In the genomic region with DNA sequence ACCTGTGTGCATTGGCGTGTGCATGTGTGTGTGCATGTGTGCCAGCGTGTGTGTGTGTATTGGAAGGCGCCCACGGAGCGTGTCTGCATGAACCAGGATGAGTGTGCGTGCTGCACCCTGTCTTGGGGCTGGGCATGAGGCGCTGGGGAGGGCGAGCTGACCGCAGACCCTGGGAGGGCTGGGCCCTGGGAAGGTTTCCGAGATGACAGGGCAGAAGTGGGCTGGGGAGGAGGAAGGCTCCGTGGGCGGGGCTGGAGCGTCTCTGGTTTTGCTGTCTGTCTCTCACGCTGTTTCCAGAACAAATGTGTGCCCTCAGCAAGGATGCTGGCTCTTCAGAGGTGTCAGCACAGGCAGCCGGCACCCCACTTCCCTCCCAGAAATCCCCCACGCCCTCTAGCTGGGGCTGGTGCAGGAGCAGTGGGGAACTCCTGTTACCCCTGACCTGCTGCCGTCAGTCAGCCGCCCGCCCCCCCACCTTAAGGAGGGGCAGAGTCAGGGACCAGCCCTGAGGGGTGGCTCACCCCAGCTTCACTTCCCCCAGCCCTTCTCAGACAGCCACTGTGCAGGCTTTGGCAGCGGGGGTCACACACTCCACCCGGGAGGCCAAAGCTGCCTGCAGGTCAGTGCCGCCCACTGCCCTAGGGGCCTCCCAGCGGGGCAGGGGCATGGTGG, we compare ENCODE assay signal across 9 cellular contexts. TPM values are rescaled to one million over a fixed set of nuclear protein-coding genes. Genes with fewer than 3 reads are reported as not detected.
DNase-seq lines count a peak whose midpoint lies in the region; ATAC-seq and TF ChIP-seq lines count a peak whose summit lies in the region.
"Had no signal": no experiment of that assay in that cellular context is flagged by ENCODE, and none has a peak within 500 bp of the region (broad histone marks: within the 10 kb centered on the region; RNA-seq: fewer than 3 reads in every experiment).

A gene with protein sequence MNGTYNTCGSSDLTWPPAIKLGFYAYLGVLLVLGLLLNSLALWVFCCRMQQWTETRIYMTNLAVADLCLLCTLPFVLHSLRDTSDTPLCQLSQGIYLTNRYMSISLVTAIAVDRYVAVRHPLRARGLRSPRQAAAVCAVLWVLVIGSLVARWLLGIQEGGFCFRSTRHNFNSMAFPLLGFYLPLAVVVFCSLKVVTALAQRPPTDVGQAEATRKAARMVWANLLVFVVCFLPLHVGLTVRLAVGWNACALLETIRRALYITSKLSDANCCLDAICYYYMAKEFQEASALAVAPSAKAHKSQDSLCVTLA (plus strand): TSS at position 531 of the 672 bp plus-strand sequence. CDS start 4,473 bp downstream, outside the sequence.

- CTCF ChIA-PET in HEK293T (lab: Yijun Ruan, JAX), result no interaction called here

- TF ChIP-seq CTCF in right lobe of liver (IDR thresholded peaks at IDR 0.05), result no peak

- no peaks in the 10 kb centered on the region for H3K9me3 Mint-ChIP-seq in activated naive CD4-positive, alpha-beta T cell treated with anti-CD3 and anti-CD28 coated beads, Interleukin-2, amount 50 U/mL, for 24 hours

- intact Hi-C loops in T-helper 1 cell treated with Interleukin-12 subunit alpha and Interleukin-12 subunit beta and Interleukin-4 antibody, amounts not matched to agents 30 ng/mL and 1 ng/mL, for 36 hours (cut with micrococcal nuclease), result loop anchor here (1.0 kb wide), 4 partner anchors 39 to 111 kb away; a partner anchor contains a TSS
- intact Hi-C loops in right lobe of liver (cut with DNase I), result no loop called here

- H3K27ac Mint-ChIP-seq in activated naive CD4-positive, alpha-beta T cell treated with anti-CD3 and anti-CD28 coated beads, Interleukin-2, amount 50 U/mL, for 24 hours, result no peak within 1 kb of the TSS

- POLR2A ChIA-PET in HEK293T (lab: Yijun Ruan, JAX), result no interaction called here

- no peaks in the 10 kb centered on the region for H3K9me3 ChIP-seq in right lobe of liver

- no peaks in the 10 kb centered on the region for H3K36me3 ChIP-seq in right lobe of liver

- peaks cover 39% of the 10 kb centered on the region for H3K4me1 Mint-ChIP-seq in activated naive CD4-positive, alpha-beta T cell treated with anti-CD3 and anti-CD28 coated beads, Interleukin-2, amount 50 U/mL, for 24 hours

- no peak within 1 kb of the TSS for H3K4me3 ChIP-seq in right lobe of liver
- H3K4me3 ChIP-seq: SK-N-MC had no signal

- no peaks in the 10 kb centered on the region for H3K27me3 ChIP-seq in right lobe of liver

- H3K36me3 Mint-ChIP-seq in activated naive CD4-positive, alpha-beta T cell treated with anti-CD3 and anti-CD28 coated beads, Interleukin-2, amount 50 U/mL, for 24 hours, result no peaks in the 10 kb centered on the region

- DNase-seq in right lobe of liver (peak; percentile 47 to 60 (median 55)), LoVo (ENCODE audit: low spot score) (no peak), HEK293T (ENCODE audit: extremely low spot score) (no peak)
- DNase-seq in stimulated activated CD8-positive, alpha-beta memory T cell treated with anti-CD3 and anti-CD28 coated beads, Interleukin-4, amount 100 ng/mL, for 1 hour (ENCODE audit: low read depth in 2 of 2, low spot score in 1 of 2), result peak; percentile 37 to 39

- no peak within 1 kb of the TSS for H3K27ac ChIP-seq in right lobe of liver
- H3K27ac ChIP-seq: SK-N-MC had no signal

- H3K4me1 ChIP-seq in right lobe of liver, result no peaks in the 10 kb centered on the region

- H3K4me3 Mint-ChIP-seq in activated naive CD4-positive, alpha-beta T cell treated with anti-CD3 and anti-CD28 coated beads, Interleukin-2, amount 50 U/mL, for 24 hours, result peak within 1 kb of the TSS; percentile 58

- WGBS in right lobe of liver (ENCODE audit: insufficient coverage, low coverage, low lambda C conversion rate, missing lambda C conversion rate), result 38% methylated on average over 3 of the region's 23 CpGs

- no peaks in the 10 kb centered on the region for H3K27me3 Mint-ChIP-seq in activated naive CD4-positive, alpha-beta T cell treated with anti-CD3 and anti-CD28 coated beads, Interleukin-2, amount 50 U/mL, for 24 hours

- ATAC-seq in GM19463 (IDR thresholded peaks at IDR 0.05; ENCODE audit: unreplicated experiment) (peak; percentile 45), right lobe of liver (peak; percentile 33 to 47 (median 44)), GM21723 (IDR thresholded peaks at IDR 0.05; ENCODE audit: unreplicated experiment) (no peak)

- no peak for TF ChIP-seq POLR2A in right lobe of liver (IDR thresholded peaks at IDR 0.05)

TF ChIP-seq in HEK293T, 16 proteins besides CTCF, POLR2A, EP300 and RAD21:
- TF ChIP-seq ARNT (IDR thresholded peaks at IDR 0.05), result no peak
- TF ChIP-seq, protein P1, sequence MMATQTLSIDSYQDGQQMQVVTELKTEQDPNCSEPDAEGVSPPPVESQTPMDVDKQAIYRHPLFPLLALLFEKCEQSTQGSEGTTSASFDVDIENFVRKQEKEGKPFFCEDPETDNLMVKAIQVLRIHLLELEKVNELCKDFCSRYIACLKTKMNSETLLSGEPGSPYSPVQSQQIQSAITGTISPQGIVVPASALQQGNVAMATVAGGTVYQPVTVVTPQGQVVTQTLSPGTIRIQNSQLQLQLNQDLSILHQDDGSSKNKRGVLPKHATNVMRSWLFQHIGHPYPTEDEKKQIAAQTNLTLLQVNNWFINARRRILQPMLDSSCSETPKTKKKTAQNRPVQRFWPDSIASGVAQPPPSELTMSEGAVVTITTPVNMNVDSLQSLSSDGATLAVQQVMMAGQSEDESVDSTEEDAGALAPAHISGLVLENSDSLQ (IDR thresholded peaks at IDR 0.05), result no peak
- no peak for TF ChIP-seq NFRKB (IDR thresholded peaks at IDR 0.05)
- TF ChIP-seq TARDBP (IDR thresholded peaks at IDR 0.05), result no peak
- TF ChIP-seq LEF1 (IDR thresholded peaks at IDR 0.05; ENCODE audit: borderline replicate concordance), result no peak
- TF ChIP-seq SP1 (IDR thresholded peaks at IDR 0.05), result no peak
- TF ChIP-seq FOXA1 (IDR thresholded peaks at IDR 0.05), result no peak
- no peak for TF ChIP-seq BHLHE40 (IDR thresholded peaks at IDR 0.05; ENCODE audit: borderline replicate concordance)

RNA-seq across cellular contexts. Expression of the gene that starts here (rescaled TPM):
- 13.5 and 16.6 TPM in 2 replicates for total RNA-seq in T-helper 1 cell treated with Interleukin-12 subunit alpha and Interleukin-12 subunit beta and Interleukin-4 antibody, amounts not matched to agents 30 ng/mL and 1 ng/mL, for 36 hours
- 1 to 10 TPM in 2 of 6 experiments, under 1 TPM in 4; 0.11 to 1.2 (median 0.72) TPM for total RNA-seq in right lobe of liver

Comparison
In these comparisons a context has a peak if more than half of its experiments do, and no peak if none do; other contexts are left out.
1. DNase-seq: peak in right lobe of liver (3 of 3) and stimulated activated CD8-positive, alpha-beta memory T cell treated with anti-CD3 and anti-CD28 coated beads, Interleukin-4, amount 100 ng/mL, for 1 hour (2 of 2); none in LoVo (single experiment) and HEK293T (single experiment).